ENCODE assay signal across 3 cellular contexts in genomic region chr3:153115326-153115725, GRCh38.
"Had no signal": no experiment of that assay in that cellular context is flagged by ENCODE, and none has a peak within 500 bp of the region (broad histone marks: within the 10 kb centered on the region; RNA-seq: fewer than 3 reads in every experiment).

No MANE protein-coding gene starts in this region.

- H3K4me3 ChIP-seq: GM12878 had no signal

- ATAC-seq: GM12878 had no signal

- DNase-seq: GDM1, GF-D8 had no signal
